ENCODE assay signal across 34 cellular contexts in the genomic region with DNA sequence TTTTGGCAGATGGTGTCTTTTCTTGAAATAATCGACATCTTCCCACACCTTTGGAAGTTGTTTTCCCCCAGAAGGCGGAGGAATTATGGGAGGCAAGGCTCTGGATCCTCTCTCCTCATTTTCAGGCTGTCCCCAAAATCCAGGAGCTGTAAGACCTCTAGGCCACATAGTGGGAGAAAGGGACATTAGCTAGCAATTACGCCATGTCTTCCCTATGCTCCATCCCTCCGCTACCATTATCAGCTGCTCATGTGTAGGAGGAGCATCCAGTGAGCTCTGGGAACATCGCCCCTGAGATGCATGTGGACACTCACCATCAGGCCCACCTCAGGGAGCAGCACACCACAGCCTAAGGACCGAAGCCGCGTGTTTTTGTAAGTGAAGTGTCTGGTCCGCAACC.
"Had no signal": no experiment of that assay in that cellular context is flagged by ENCODE, and none has a peak within 500 bp of the region (broad histone marks: within the 10 kb centered on the region; RNA-seq: fewer than 3 reads in every experiment).

No MANE protein-coding gene starts in this region.

- H3K4me3 Mint-ChIP-seq: activated CD4-positive, alpha-beta T cell treated with anti-CD3 and anti-CD28 coated beads for 36 hours; activated CD8-positive, alpha-beta memory T cell treated with anti-CD3 and anti-CD28 coated beads, Interleukin-2, amount 10 ng/mL, durations not matched to agents 7 days and 5 days; activated CD8-positive, alpha-beta T cell treated with anti-CD3 and anti-CD28 coated beads for 36 hours; activated naive CD4-positive, alpha-beta T cell treated with anti-CD3 and anti-CD28 coated beads for 36 hours; activated naive CD4-positive, alpha-beta T cell treated with anti-CD3 and anti-CD28 coated beads, Interleukin-2, amount 50 U/mL, for 24 hours; activated naive CD8-positive, alpha-beta T cell treated with anti-CD3 and anti-CD28 coated beads for 36 hours; activated naive CD8-positive, alpha-beta T cell treated with anti-CD3 and anti-CD28 coated beads, Interleukin-2, amount 50 U/mL, for 24 hours; activated T-helper 1 cell treated with anti-CD3 and anti-CD28 coated beads, Interleukin-12 subunit alpha, Interleukin-12 subunit beta, Interleukin-2, Interleukin-4 antibody, amounts not matched to agents 30 ng/mL and 10 ng/mL and 1 ng/mL, durations not matched to agents 14 hours and 24 hours and 36 hours; effector memory CD8-positive, alpha-beta T cell; T-helper 17 cell; T-helper 2 cell treated with Interferon-gamma antibody and Interleukin-4, amounts not matched to agents 5 μg/mL and 100 μg/mL, for 36 hours had no signal

- H3K27me3 Mint-ChIP-seq: activated CD8-positive, alpha-beta memory T cell treated with anti-CD3 and anti-CD28 coated beads, Interleukin-2, amount 10 ng/mL, durations not matched to agents 7 days and 5 days; T-helper 17 cell had no signal

- H3K9me3 ChIP-seq: adrenal gland, body of pancreas, esophagus squamous epithelium, gastroesophageal sphincter had no signal

- H3K9me3 Mint-ChIP-seq: activated CD8-positive, alpha-beta T cell treated with anti-CD3 and anti-CD28 coated beads for 36 hours; activated naive CD4-positive, alpha-beta T cell treated with anti-CD3 and anti-CD28 coated beads for 36 hours; activated naive CD4-positive, alpha-beta T cell treated with anti-CD3 and anti-CD28 coated beads, Interleukin-2, amount 50 U/mL, for 24 hours; activated naive CD8-positive, alpha-beta T cell treated with anti-CD3 and anti-CD28 coated beads for 36 hours; activated naive CD8-positive, alpha-beta T cell treated with anti-CD3 and anti-CD28 coated beads, Interleukin-2, amount 50 U/mL, for 24 hours; activated T-helper 1 cell treated with anti-CD3 and anti-CD28 coated beads, Interleukin-12 subunit alpha, Interleukin-12 subunit beta, Interleukin-2, Interleukin-4 antibody, amounts not matched to agents 30 ng/mL and 10 ng/mL and 1 ng/mL, durations not matched to agents 14 hours and 24 hours and 36 hours; activated T-helper 2 cell treated with anti-CD3 and anti-CD28 coated beads, Interferon-gamma antibody, Interleukin-2, Interleukin-4, amounts not matched to agents 10 μg/mL and 5 μg/mL and 100 μg/mL, durations not matched to agents 14 hours and 24 hours and 36 hours; effector memory CD8-positive, alpha-beta T cell; T-helper 2 cell treated with Interferon-gamma antibody and Interleukin-4, amounts not matched to agents 5 μg/mL and 100 μg/mL, for 36 hours had no signal

- H3K36me3 Mint-ChIP-seq: activated CD8-positive, alpha-beta memory T cell treated with anti-CD3 and anti-CD28 coated beads, Interleukin-2, amount 10 ng/mL, durations not matched to agents 7 days and 5 days; activated naive CD4-positive, alpha-beta T cell treated with anti-CD3 and anti-CD28 coated beads, Interleukin-2, amount 50 U/mL, for 24 hours; activated naive CD8-positive, alpha-beta T cell treated with anti-CD3 and anti-CD28 coated beads for 36 hours had no signal

- H3K27ac ChIP-seq: adrenal gland, body of pancreas, esophagus squamous epithelium, gastroesophageal sphincter had no signal

- H3K4me1 Mint-ChIP-seq: activated CD4-positive, alpha-beta T cell treated with anti-CD3 and anti-CD28 coated beads for 36 hours; activated CD8-positive, alpha-beta memory T cell treated with anti-CD3 and anti-CD28 coated beads, Interleukin-2, amount 10 ng/mL, durations not matched to agents 7 days and 5 days; activated naive CD4-positive, alpha-beta T cell treated with anti-CD3 and anti-CD28 coated beads, Interleukin-2, amount 50 U/mL, for 24 hours; activated naive CD8-positive, alpha-beta T cell treated with anti-CD3 and anti-CD28 coated beads for 36 hours; activated naive CD8-positive, alpha-beta T cell treated with anti-CD3 and anti-CD28 coated beads, Interleukin-2, amount 50 U/mL, for 24 hours; T-helper 17 cell had no signal

- ATAC-seq: activated CD4-positive, alpha-beta T cell treated with anti-CD3 and anti-CD28 coated beads for 36 hours; activated CD8-positive, alpha-beta memory T cell treated with anti-CD3 and anti-CD28 coated beads, Interleukin-2, amount 10 ng/mL, durations not matched to agents 7 days and 5 days; activated CD8-positive, alpha-beta T cell treated with anti-CD3 and anti-CD28 coated beads for 36 hours; activated naive CD8-positive, alpha-beta T cell treated with anti-CD3 and anti-CD28 coated beads, Interleukin-2, amount 50 U/mL, for 24 hours; body of pancreas; effector memory CD8-positive, alpha-beta T cell; gastroesophageal sphincter; T-helper 17 cell had no signal

- H3K4me3 ChIP-seq: adrenal gland, body of pancreas, esophagus squamous epithelium, gastroesophageal sphincter had no signal

- DNase-seq: activated CD4-positive, alpha-beta T cell treated with anti-CD3 and anti-CD28 coated beads for 36 hours; activated CD4-positive, alpha-beta T cell treated with anti-CD3 and anti-CD28 coated beads, Interleukin-2, amount 50 U/mL, for 1 hour; activated CD4-positive, alpha-beta T cell treated with anti-CD3 and anti-CD28 coated beads, Interleukin-2, amount 50 U/mL, for 48 hours; activated CD4-positive, CD25-positive, alpha-beta regulatory T cell; activated CD4-positive, CD25-positive, alpha-beta regulatory T cell treated with anti-CD3 and anti-CD28 coated beads, Interleukin-2, amount 50 U/mL, for 72 hours; activated CD8-positive, alpha-beta memory T cell treated with anti-CD3 and anti-CD28 coated beads, Interleukin-2, amount 10 ng/mL, durations not matched to agents 7 days and 5 days; activated CD8-positive, alpha-beta memory T cell treated with anti-CD3 and anti-CD28 coated beads, Interleukin-2, amount 50 U/mL, for 4 hours; activated CD8-positive, alpha-beta T cell treated with anti-CD3 and anti-CD28 coated beads for 36 hours; activated effector memory CD4-positive, alpha-beta T cell treated with anti-CD3 and anti-CD28 coated beads, Interleukin-2, amount 50 U/mL, for 16 hours; activated naive CD4-positive, alpha-beta T cell treated with anti-CD3 and anti-CD28 coated beads for 36 hours; activated naive CD8-positive, alpha-beta T cell treated with anti-CD3 and anti-CD28 coated beads for 36 hours; activated naive CD8-positive, alpha-beta T cell treated with anti-CD3 and anti-CD28 coated beads, Interleukin-2, amount 50 U/mL, for 24 hours; activated T-cell treated with anti-CD3 and anti-CD28 coated beads, Interleukin-2, amount 50 U/mL, for 1 hour; activated T-cell treated with anti-CD3 and anti-CD28 coated beads, Interleukin-2, amount 50 U/mL, for 48 hours; adrenal gland; amygdala; aorta; body of pancreas; caudate nucleus; cortex of kidney; dermis blood vessel endothelial cell; effector CD4-positive, alpha-beta T cell; effector memory CD8-positive, alpha-beta T cell; erythroblast; esophagus squamous epithelium; foreskin melanocyte; T-helper 1 cell; T-helper 17 cell; T1000 had no signal

- H3K4me1 ChIP-seq: adrenal gland, body of pancreas, esophagus squamous epithelium, gastroesophageal sphincter had no signal

- H3K36me3 ChIP-seq: adrenal gland, esophagus squamous epithelium, gastroesophageal sphincter had no signal

- H3K27ac Mint-ChIP-seq: activated CD4-positive, alpha-beta T cell treated with anti-CD3 and anti-CD28 coated beads for 36 hours; activated CD8-positive, alpha-beta memory T cell treated with anti-CD3 and anti-CD28 coated beads, Interleukin-2, amount 10 ng/mL, durations not matched to agents 7 days and 5 days; activated CD8-positive, alpha-beta T cell treated with anti-CD3 and anti-CD28 coated beads for 36 hours; activated naive CD4-positive, alpha-beta T cell treated with anti-CD3 and anti-CD28 coated beads for 36 hours; activated naive CD4-positive, alpha-beta T cell treated with anti-CD3 and anti-CD28 coated beads, Interleukin-2, amount 50 U/mL, for 24 hours; activated naive CD8-positive, alpha-beta T cell treated with anti-CD3 and anti-CD28 coated beads for 36 hours; activated naive CD8-positive, alpha-beta T cell treated with anti-CD3 and anti-CD28 coated beads, Interleukin-2, amount 50 U/mL, for 24 hours; activated T-helper 1 cell treated with anti-CD3 and anti-CD28 coated beads, Interleukin-12 subunit alpha, Interleukin-12 subunit beta, Interleukin-2, Interleukin-4 antibody, amounts not matched to agents 30 ng/mL and 10 ng/mL and 1 ng/mL, durations not matched to agents 14 hours and 24 hours and 36 hours; activated T-helper 2 cell treated with anti-CD3 and anti-CD28 coated beads, Interferon-gamma antibody, Interleukin-2, Interleukin-4, amounts not matched to agents 10 μg/mL and 5 μg/mL and 100 μg/mL, durations not matched to agents 14 hours and 24 hours and 36 hours; effector memory CD8-positive, alpha-beta T cell; T-helper 17 cell; T-helper 2 cell treated with Interferon-gamma antibody and Interleukin-4, amounts not matched to agents 5 μg/mL and 100 μg/mL, for 36 hours had no signal
